35 cellular contexts compared by ENCODE assay signal in genomic region chr3:76684946-76685345, GRCh38.
"Had no signal": no experiment of that assay in that cellular context is flagged by ENCODE, and none has a peak within 500 bp of the region (broad histone marks: within the 10 kb centered on the region; RNA-seq: fewer than 3 reads in every experiment).

No MANE protein-coding gene starts in this region.

- H3K4me1 Mint-ChIP-seq: activated B cell treated with CpG ODN at 0.5 μM for 24 hours; activated CD4-positive, alpha-beta T cell treated with anti-CD3 and anti-CD28 coated beads, Interleukin-2, amount 10 ng/mL, durations not matched to agents 24 days and 14 days; activated naive CD8-positive, alpha-beta T cell treated with anti-CD3 and anti-CD28 coated beads for 36 hours; activated T-helper 17 cell treated with anti-CD3 and anti-CD28 coated beads, Interleukin-2, amount 50 U/mL, for 72 hours had no signal

- H3K36me3 Mint-ChIP-seq: activated naive CD8-positive, alpha-beta T cell treated with anti-CD3 and anti-CD28 coated beads for 36 hours had no signal

- H3K9me3 ChIP-seq: adrenal gland, body of pancreas, breast epithelium had no signal

- DNase-seq: activated B cell treated with CpG ODN at 0.5 μM for 24 hours; activated CD4-positive, alpha-beta memory T cell treated with anti-CD3 and anti-CD28 coated beads for 36 hours; activated CD4-positive, alpha-beta T cell treated with anti-CD3 and anti-CD28 coated beads for 4 hours; activated CD4-positive, alpha-beta T cell treated with anti-CD3 and anti-CD28 coated beads, Interleukin-2, amount 10 ng/mL, durations not matched to agents 24 days and 14 days; activated CD4-positive, alpha-beta T cell treated with anti-CD3 and anti-CD28 coated beads, Interleukin-2, amount 50 U/mL, for 1 hour; activated CD4-positive, alpha-beta T cell treated with anti-CD3 and anti-CD28 coated beads, Interleukin-2, amount 50 U/mL, for 4 hours; activated CD4-positive, CD25-positive, alpha-beta regulatory T cell treated with anti-CD3 and anti-CD28 coated beads, Interleukin-2, amount 50 U/mL, for 72 hours; activated CD8-positive, alpha-beta memory T cell treated with anti-CD3 and anti-CD28 coated beads, Interleukin-2, amount 50 U/mL, for 4 hours; activated CD8-positive, alpha-beta T cell treated with anti-CD3 and anti-CD28 coated beads for 36 hours; activated effector memory CD4-positive, alpha-beta T cell treated with anti-CD3 and anti-CD28 coated beads, Interleukin-2, amount 50 U/mL, for 16 hours; activated gamma-delta T cell treated with Interleukin-2 at 50 U/mL for 16 hours; activated naive CD4-positive, alpha-beta T cell; activated naive CD4-positive, alpha-beta T cell treated with anti-CD3 and anti-CD28 coated beads for 36 hours; activated naive CD4-positive, alpha-beta T cell treated with anti-CD3 and anti-CD28 coated beads, Interleukin-2, amount 50 U/mL, for 16 hours; activated naive CD8-positive, alpha-beta T cell treated with anti-CD3 and anti-CD28 coated beads for 36 hours; activated T-cell treated with anti-CD3 and anti-CD28 coated beads for 4 hours; activated T-cell treated with anti-CD3 and anti-CD28 coated beads, Interleukin-2, amount 50 U/mL, for 1 hour; activated T-cell treated with anti-CD3 and anti-CD28 coated beads, Interleukin-2, amount 50 U/mL, for 4 hours; activated T-cell treated with anti-CD3 and anti-CD28 coated beads, Interleukin-2, amount 50 U/mL, for 72 hours; adrenal gland; amniotic stem cell; aorta; body of pancreas; brain microvascular endothelial cell; central memory CD4-positive, alpha-beta T cell; T-helper 1 cell; T-helper 2 cell; T-helper 9 cell had no signal

- H3K4me3 Mint-ChIP-seq: activated B cell treated with CpG ODN at 0.5 μM for 24 hours; activated CD4-positive, alpha-beta memory T cell treated with anti-CD3 and anti-CD28 coated beads for 36 hours; activated CD4-positive, alpha-beta T cell treated with anti-CD3 and anti-CD28 coated beads, Interleukin-2, amount 10 ng/mL, durations not matched to agents 24 days and 14 days; activated CD8-positive, alpha-beta T cell treated with anti-CD3 and anti-CD28 coated beads for 36 hours; activated naive CD4-positive, alpha-beta T cell treated with anti-CD3 and anti-CD28 coated beads for 36 hours; activated naive CD8-positive, alpha-beta T cell treated with anti-CD3 and anti-CD28 coated beads for 36 hours; activated T-cell treated with anti-CD3 and anti-CD28 coated beads, Interleukin-2, amount 50 U/mL, for 4 hours; activated T-cell treated with anti-CD3 and anti-CD28 coated beads, Interleukin-2, amount 50 U/mL, for 72 hours; activated T-helper 1 cell treated with anti-CD3 and anti-CD28 coated beads, Interleukin-12 subunit alpha, Interleukin-12 subunit beta, Interleukin-2, Interleukin-4 antibody, amounts not matched to agents 30 ng/mL and 10 ng/mL and 1 ng/mL, durations not matched to agents 14 hours and 24 hours and 36 hours; activated T-helper 17 cell treated with anti-CD3 and anti-CD28 coated beads, Interleukin-2, amount 50 U/mL, for 72 hours; T-helper 1 cell treated with Interleukin-12 subunit alpha and Interleukin-12 subunit beta and Interleukin-4 antibody, amounts not matched to agents 30 μg/mL and 1 μg/mL, for 36 hours; T-helper 2 cell treated with Interferon-gamma antibody and Interleukin-4, amounts not matched to agents 5 μg/mL and 100 μg/mL, for 36 hours had no signal

- H3K27me3 Mint-ChIP-seq: activated B cell treated with CpG ODN at 0.5 μM for 24 hours; activated CD4-positive, alpha-beta memory T cell treated with anti-CD3 and anti-CD28 coated beads for 36 hours; activated CD4-positive, alpha-beta T cell treated with anti-CD3 and anti-CD28 coated beads, Interleukin-2, amount 10 ng/mL, durations not matched to agents 24 days and 14 days; activated CD8-positive, alpha-beta T cell treated with anti-CD3 and anti-CD28 coated beads for 36 hours; activated naive CD8-positive, alpha-beta T cell treated with anti-CD3 and anti-CD28 coated beads for 36 hours; activated T-helper 17 cell treated with anti-CD3 and anti-CD28 coated beads, Interleukin-2, amount 50 U/mL, for 72 hours had no signal

- H3K36me3 ChIP-seq: adrenal gland, brain microvascular endothelial cell, breast epithelium had no signal

- H3K27ac ChIP-seq: adrenal gland, body of pancreas, brain microvascular endothelial cell, breast epithelium, VCaP had no signal

- H3K27me3 ChIP-seq: adrenal gland, body of pancreas, brain microvascular endothelial cell, breast epithelium had no signal

- H3K4me1 ChIP-seq: adrenal gland, body of pancreas, breast epithelium had no signal

- H3K27ac Mint-ChIP-seq: activated B cell treated with CpG ODN at 0.5 μM for 24 hours; activated CD4-positive, alpha-beta memory T cell treated with anti-CD3 and anti-CD28 coated beads for 36 hours; activated CD4-positive, alpha-beta T cell treated with anti-CD3 and anti-CD28 coated beads, Interleukin-2, amount 10 ng/mL, durations not matched to agents 24 days and 14 days; activated CD8-positive, alpha-beta T cell treated with anti-CD3 and anti-CD28 coated beads for 36 hours; activated naive CD4-positive, alpha-beta T cell treated with anti-CD3 and anti-CD28 coated beads for 36 hours; activated naive CD4-positive, alpha-beta T cell treated with anti-CD3 and anti-CD28 coated beads, Interleukin-2, amount 50 U/mL, for 72 hours; activated naive CD8-positive, alpha-beta T cell treated with anti-CD3 and anti-CD28 coated beads for 36 hours; activated T-cell treated with anti-CD3 and anti-CD28 coated beads, Interleukin-2, amount 50 U/mL, for 72 hours; activated T-helper 1 cell treated with anti-CD3 and anti-CD28 coated beads, Interleukin-12 subunit alpha, Interleukin-12 subunit beta, Interleukin-2, Interleukin-4 antibody, amounts not matched to agents 30 ng/mL and 10 ng/mL and 1 ng/mL, durations not matched to agents 14 hours and 24 hours and 36 hours; activated T-helper 17 cell treated with anti-CD3 and anti-CD28 coated beads, Interleukin-2, amount 50 U/mL, for 72 hours; T-helper 1 cell treated with Interleukin-12 subunit alpha and Interleukin-12 subunit beta and Interleukin-4 antibody, amounts not matched to agents 30 μg/mL and 1 μg/mL, for 36 hours; T-helper 2 cell treated with Interferon-gamma antibody and Interleukin-4, amounts not matched to agents 5 μg/mL and 100 μg/mL, for 36 hours had no signal

- ATAC-seq: activated CD8-positive, alpha-beta T cell treated with anti-CD3 and anti-CD28 coated beads for 36 hours; activated naive CD4-positive, alpha-beta T cell treated with anti-CD3 and anti-CD28 coated beads, Interleukin-2, amount 50 U/mL, for 72 hours; activated T-cell treated with anti-CD3 and anti-CD28 coated beads, Interleukin-2, amount 50 U/mL, for 4 hours; activated T-cell treated with anti-CD3 and anti-CD28 coated beads, Interleukin-2, amount 50 U/mL, for 72 hours; activated T-helper 17 cell treated with anti-CD3 and anti-CD28 coated beads, Interleukin-2, amount 50 U/mL, for 72 hours; body of pancreas had no signal

- H3K4me3 ChIP-seq: adrenal gland, body of pancreas, breast epithelium had no signal
